Comparison of ENCODE assay signal across 18 cellular contexts in genomic region chr18:74334242-74334893, GRCh38. TPM values are rescaled to one million over a fixed set of nuclear protein-coding genes. Genes with fewer than 3 reads are reported as not detected.
DNase-seq lines count a peak whose midpoint lies in the region; ATAC-seq, FAIRE-seq and TF ChIP-seq lines count a peak whose summit lies in the region.
"Had no signal": no experiment of that assay in that cellular context is flagged by ENCODE, and none has a peak within 500 bp of the region (broad histone marks: within the 10 kb centered on the region; RNA-seq: fewer than 3 reads in every experiment).

No MANE protein-coding gene starts in this region.

- 0 out of 22 replicates have a peak overlapping the region, but pooled peaks of 1 of the 11 experiments have one; percentile 7 for H3K27ac ChIP-seq in BLaER1 treated with 17β-estradiol and CSF1 and Interleukin-3, amounts not matched to agents 10 nM and 100 nM
- H3K27ac ChIP-seq in CD8-positive, alpha-beta memory T cell (ENCODE audit: low read depth, low read length): no peak overlapping the region
- H3K27ac ChIP-seq: ascending aorta, pancreas had no signal

- peak overlapping the region in 6 of 11 experiments; percentile 17 to 61 (median 39); a peak in 10 of 22 replicates for H3K4me2 ChIP-seq in BLaER1 treated with 17β-estradiol and CSF1 and Interleukin-3, amounts not matched to agents 10 nM and 100 nM

- H3K9ac ChIP-seq in BLaER1 treated with 17β-estradiol and CSF1 and Interleukin-3, amounts not matched to agents 10 nM and 100 nM: no peak overlapping the region

- H3K4me1 Mint-ChIP-seq in T-helper 17 cell (peaks cover 10% of the 10 kb centered on the region), HFFc6 (ENCODE audit: low read depth) (no peaks in the 10 kb centered on the region)
- H3K4me1 Mint-ChIP-seq in CD8-positive, alpha-beta memory T cell: no peaks in the 10 kb centered on the region

- H3K27ac Mint-ChIP-seq in T-helper 17 cell (peak overlapping the region; percentile 24), HFFc6 (no peak overlapping the region)
- H3K27ac Mint-ChIP-seq in CD8-positive, alpha-beta memory T cell: peak overlapping the region in 1 of 8 donors; percentile 80
- H3K27ac Mint-ChIP-seq: activated CD4-positive, alpha-beta memory T cell treated with anti-CD3 and anti-CD28 coated beads for 36 hours had no signal

- CTCF ChIA-PET in CD8-positive, alpha-beta memory T cell (lab: Charles Lee): interaction anchor here (1.1 to 1.3 kb wide), 2 partner anchors 9 to 137 kb away, joined by 3 to 5 read pairs; no protein-coding TSS in a partner anchor

- ATAC-seq in HG03066 (IDR thresholded peaks at IDR 0.05; ENCODE audit: low read depth, unreplicated experiment) (peak; percentile 64), T-helper 17 cell (peak; percentile 32), HG02571 (IDR thresholded peaks at IDR 0.05; ENCODE audit: unreplicated experiment) (no peak)
- ATAC-seq: pancreas had no signal

- POLR2A ChIA-PET in CD8-positive, alpha-beta memory T cell (lab: Charles Lee): no interaction called here

- peak; percentile 65 for FAIRE-seq in GM19239 (lab: Jason Lieb, UNC)
- FAIRE-seq: A204.1, pancreas had no signal

- no peaks in the 10 kb centered on the region for H4K20me1 ChIP-seq in BLaER1 treated with 17β-estradiol and CSF1 and Interleukin-3, amounts not matched to agents 10 nM and 100 nM

- H3K4me3 Mint-ChIP-seq in T-helper 17 cell: no peak overlapping the region
- H3K4me3 Mint-ChIP-seq in HFFc6: no peak overlapping the region
- no peak overlapping the region for H3K4me3 Mint-ChIP-seq in CD8-positive, alpha-beta memory T cell
- H3K4me3 Mint-ChIP-seq: activated CD4-positive, alpha-beta memory T cell treated with anti-CD3 and anti-CD28 coated beads for 36 hours had no signal

- no peaks in the 10 kb centered on the region for H3K9me3 Mint-ChIP-seq in HFFc6
- no peaks in the 10 kb centered on the region for H3K9me3 Mint-ChIP-seq in CD8-positive, alpha-beta memory T cell

- no peak overlapping the region for H3K4me3 ChIP-seq in BLaER1 treated with 17β-estradiol and CSF1 and Interleukin-3, amounts not matched to agents 10 nM and 100 nM
- H3K4me3 ChIP-seq in CD8-positive, alpha-beta memory T cell (ENCODE audit: low read length): no peak overlapping the region
- H3K4me3 ChIP-seq: ascending aorta, pancreas had no signal

- H3K36me3 Mint-ChIP-seq in T-helper 17 cell (ENCODE audit: low read depth): peaks cover 6% of the 10 kb centered on the region
- H3K36me3 Mint-ChIP-seq in HFFc6 (ENCODE audit: low read depth): no peaks in the 10 kb centered on the region
- no peaks in the 10 kb centered on the region for H3K36me3 Mint-ChIP-seq in CD8-positive, alpha-beta memory T cell
- H3K36me3 Mint-ChIP-seq: activated CD4-positive, alpha-beta memory T cell treated with anti-CD3 and anti-CD28 coated beads for 36 hours had no signal

- peaks cover 7 to 14% (median 8%) of the 10 kb centered on the region in 11 experiments; a peak in 20 of 22 replicates for H3K9me3 ChIP-seq in BLaER1 treated with 17β-estradiol and CSF1 and Interleukin-3, amounts not matched to agents 10 nM and 100 nM (replicated peaks in 1 of 11)
- H3K9me3 ChIP-seq in T-helper 17 cell (ENCODE audit: control insufficient read depth, low read length, poor library complexity, severe bottlenecking): no peaks in the 10 kb centered on the region
- H3K9me3 ChIP-seq in CD8-positive, alpha-beta memory T cell (ENCODE audit: low read length): no peaks in the 10 kb centered on the region
- H3K9me3 ChIP-seq: ascending aorta, pancreas had no signal

- DNase-seq in GM19239 (ENCODE audit: insufficient read length, low spot score) (no peak), T-helper 17 cell (no peak), NCI-H2196 treated with DMSO at 0.1 percent for 48 hours (lab: John Stamatoyannopoulos, UW; ENCODE audit: unreplicated experiment) (no peak), HFFc6 (no peak)
- DNase-seq in CD8-positive, alpha-beta memory T cell: no peak
- DNase-seq: activated CD4-positive, alpha-beta memory T cell treated with anti-CD3 and anti-CD28 coated beads for 36 hours; dermis blood vessel endothelial cell; HCEC 1CT; NCI-H146; NCI-H526; pancreas; Right ventricle myocardium superior had no signal

- no peak for TF ChIP-seq CTCF in HFFc6 (IDR thresholded peaks at IDR 0.05)

- H3K36me3 ChIP-seq in BLaER1 treated with 17β-estradiol and CSF1 and Interleukin-3, amounts not matched to agents 10 nM and 100 nM: no peaks in the 10 kb centered on the region
- no peaks in the 10 kb centered on the region for H3K36me3 ChIP-seq in CD8-positive, alpha-beta memory T cell (ENCODE audit: insufficient read depth, low read length)
- H3K36me3 ChIP-seq: ascending aorta, pancreas had no signal

- peaks cover 5 to 16% (median 9%) of the 10 kb centered on the region in 10 experiments; a peak in 16 of 20 replicates for H3K4me1 ChIP-seq in BLaER1 treated with 17β-estradiol and CSF1 and Interleukin-3, amounts not matched to agents 10 nM and 100 nM
- H3K4me1 ChIP-seq in CD8-positive, alpha-beta memory T cell (ENCODE audit: insufficient read depth, low read length): no peaks in the 10 kb centered on the region
- H3K4me1 ChIP-seq: ascending aorta, pancreas had no signal

- H3K27me3 ChIP-seq in BLaER1 treated with 17β-estradiol and CSF1 and Interleukin-3, amounts not matched to agents 10 nM and 100 nM: no peaks in the 10 kb centered on the region
- H3K27me3 ChIP-seq in CD8-positive, alpha-beta memory T cell (ENCODE audit: insufficient read depth, low read length, poor library complexity, severe bottlenecking): no peaks in the 10 kb centered on the region
- H3K27me3 ChIP-seq: ascending aorta, pancreas had no signal

- peaks cover 45% of the 10 kb centered on the region for H3K27me3 Mint-ChIP-seq in T-helper 17 cell
- H3K27me3 Mint-ChIP-seq in HFFc6 (ENCODE audit: insufficient read depth): peaks cover 3% of the 10 kb centered on the region
- H3K27me3 Mint-ChIP-seq in CD8-positive, alpha-beta memory T cell: peaks cover 6 to 30% of the 10 kb centered on the region in 2 donors

RNA-seq across cellular contexts. Expression of gene C18orf63, which starts 18.7 kb away (rescaled TPM):
- not detected for total RNA-seq in T-helper 17 cell
- total RNA-seq in HFFc6 (2021; fragmentation: NEBNext Ultra II Directional; extraction: Animal tissue kit (Norgen Biotek cat#: 25700)): not detected
- total RNA-seq in CD8-positive, alpha-beta memory T cell: not detected
- not detected for polyA plus RNA-seq in CD8-positive, alpha-beta memory T cell
- total RNA-seq: activated CD4-positive, alpha-beta memory T cell treated with anti-CD3 and anti-CD28 coated beads for 36 hours; ascending aorta; dermis blood vessel endothelial cell; lung microvascular endothelial cell; pancreas; Right ventricle myocardium superior had no signal
- polyA plus RNA-seq: pancreas had no signal

RNA-seq across cellular contexts. Expression of gene CYB5A, which starts 42.6 kb away (rescaled TPM):
- 10 to 100 TPM; 14.5 to 14.8 TPM for total RNA-seq in T-helper 17 cell
- total RNA-seq in HFFc6 (2021; fragmentation: NEBNext Ultra II Directional; extraction: Animal tissue kit (Norgen Biotek cat#: 25700)): 10 to 100 TPM; 60.4 to 83.3 (median 69.1) TPM
- total RNA-seq in CD8-positive, alpha-beta memory T cell: 10 to 100 TPM; 70.3 to 77.7 TPM
- 87.8 TPM for polyA plus RNA-seq in CD8-positive, alpha-beta memory T cell
